Comparison of ENCODE assay signal across 14 cellular contexts in genomic region chr4:186806679-186807078, GRCh38.
DNase-seq lines count a peak whose midpoint lies in the region; ATAC-seq, FAIRE-seq and TF ChIP-seq lines count a peak whose summit lies in the region.
"Had no signal": no experiment of that assay in that cellular context is flagged by ENCODE, and none has a peak within 500 bp of the region (broad histone marks: within the 10 kb centered on the region; RNA-seq: fewer than 3 reads in every experiment).

No MANE protein-coding gene starts in this region.

- H3K27ac ChIP-seq in K562 (ENCODE audit: extremely low read depth, low read depth, low read length) (no peak overlapping the region), mesenchymal stem cell (ENCODE audit: low read length, poor library complexity, severe bottlenecking) (no peak overlapping the region), uterus (peak overlapping the region; percentile 33 to 46)

- H3K4me3 ChIP-seq in K562 (no peak overlapping the region), mesenchymal stem cell (ENCODE audit: insufficient read depth in 1 of 2, low read depth in 1 of 2, low read length in 2 of 2) (no peak overlapping the region), uterus (no peak overlapping the region), H7 (ENCODE audit: insufficient read depth, low read depth, low read length) (no peak overlapping the region)

- no peak for TF ChIP-seq RAD21 in K562 (CRISPR knock-in tag; conservative IDR thresholded peaks at IDR 0.05 in 1 of 2, IDR thresholded peaks at IDR 0.05 in 1 of 2)

- no peaks in the 10 kb centered on the region for H3K9me1 ChIP-seq in K562 (ENCODE audit: control insufficient read depth, insufficient read depth, low read length)

- H2BK12ac ChIP-seq in mesenchymal stem cell (ENCODE audit: low read length in 2 of 2): no peak overlapping the region

- H3K4me2 ChIP-seq in K562 (ENCODE audit: insufficient read depth, low read length) (peak overlapping the region; percentile 44; the same call in 1 of the 2 replicates), mesenchymal stem cell (ENCODE audit: low read length, poor library complexity, severe bottlenecking) (no peak overlapping the region)

- H3K18ac ChIP-seq in mesenchymal stem cell (ENCODE audit: low read depth in 1 of 2, low read length in 2 of 2): no peak overlapping the region

- WGBS in K562 (ENCODE audit: insufficient coverage, low coverage, missing lambda C conversion rate): 16% methylated on average over 2 of the region's 2 CpGs
- 69% methylated on average over 2 of the region's 2 CpGs for WGBS in mesenchymal stem cell

- TF ChIP-seq POLR2A in K562 (conservative IDR thresholded peaks at IDR 0.05) (no peak), uterus (IDR thresholded peaks at IDR 0.05) (no peak)

- H3K27me3 ChIP-seq in K562 (ENCODE audit: control insufficient read depth in 2 of 2, insufficient read depth in 2 of 2, low read length in 2 of 2): no peaks in the 10 kb centered on the region
- no peaks in the 10 kb centered on the region for H3K27me3 ChIP-seq in mesenchymal stem cell (ENCODE audit: control insufficient read depth in 1 of 2, insufficient read depth in 1 of 2, low read length in 2 of 2)
- H3K27me3 ChIP-seq in uterus: no peaks in the 10 kb centered on the region
- H3K27me3 ChIP-seq in H7 (ENCODE audit: control insufficient read depth, insufficient read depth, low read length): no peaks in the 10 kb centered on the region

- POLR2A ChIA-PET in HEK293T (lab: Yijun Ruan, JAX): interaction anchor here (0.9 kb wide), 1 partner anchor 23 kb away, joined by 3 read pairs; no protein-coding TSS in a partner anchor
- POLR2A ChIA-PET in K562 (lab: Yijun Ruan, JAX): interaction anchor here (0.5 to 1.3 kb wide), 3 partner anchors 10 to 1106 kb away, joined by 3 to 5 read pairs (median 3); no protein-coding TSS in a partner anchor
- POLR2A ChIA-PET in activated CD4-positive, alpha-beta T cell treated with anti-CD3 and anti-CD28 coated beads, Interleukin-2, amount 10 ng/mL, durations not matched to agents 7 days and 5 days (lab: Charles Lee): no interaction called here
- POLR2A ChIA-PET in activated CD4-positive, alpha-beta memory T cell treated with anti-CD3 and anti-CD28 coated beads for 36 hours (lab: Charles Lee): no interaction called here

- no peaks in the 10 kb centered on the region for H3K27me3 Mint-ChIP-seq in activated CD4-positive, alpha-beta T cell treated with anti-CD3 and anti-CD28 coated beads, Interleukin-2, amount 10 ng/mL, durations not matched to agents 7 days and 5 days
- no peaks in the 10 kb centered on the region for H3K27me3 Mint-ChIP-seq in activated CD4-positive, alpha-beta memory T cell treated with anti-CD3 and anti-CD28 coated beads for 36 hours
- H3K27me3 Mint-ChIP-seq: CD4-positive, CD25-positive, alpha-beta regulatory T cell had no signal

- no peak overlapping the region for H3K4me3 Mint-ChIP-seq in activated CD4-positive, alpha-beta T cell treated with anti-CD3 and anti-CD28 coated beads, Interleukin-2, amount 10 ng/mL, durations not matched to agents 7 days and 5 days
- no peak overlapping the region for H3K4me3 Mint-ChIP-seq in activated CD4-positive, alpha-beta memory T cell treated with anti-CD3 and anti-CD28 coated beads for 36 hours
- H3K4me3 Mint-ChIP-seq: CD4-positive, CD25-positive, alpha-beta regulatory T cell had no signal

- no peak overlapping the region for H4K8ac ChIP-seq in mesenchymal stem cell (ENCODE audit: low read length)

- no peaks in the 10 kb centered on the region for H3K9me3 Mint-ChIP-seq in activated CD4-positive, alpha-beta T cell treated with anti-CD3 and anti-CD28 coated beads, Interleukin-2, amount 10 ng/mL, durations not matched to agents 7 days and 5 days
- no peaks in the 10 kb centered on the region for H3K9me3 Mint-ChIP-seq in activated CD4-positive, alpha-beta memory T cell treated with anti-CD3 and anti-CD28 coated beads for 36 hours

- CTCF ChIA-PET in HEK293T (lab: Yijun Ruan, JAX) (no interaction called here), K562 (lab: Yijun Ruan, JAX; ENCODE audit: low intra/inter-chr PET ratio) (no interaction called here)
- CTCF ChIA-PET in activated CD4-positive, alpha-beta T cell treated with anti-CD3 and anti-CD28 coated beads, Interleukin-2, amount 10 ng/mL, durations not matched to agents 7 days and 5 days (lab: Charles Lee): interaction anchor here (0.6 kb wide), 1 partner anchor 300 kb away, joined by 4 read pairs; no protein-coding TSS in a partner anchor
- CTCF ChIA-PET in activated CD4-positive, alpha-beta memory T cell treated with anti-CD3 and anti-CD28 coated beads for 36 hours (lab: Charles Lee): no interaction called here

- H3K14ac ChIP-seq in mesenchymal stem cell (ENCODE audit: low read length in 2 of 2): no peak overlapping the region

- H2AFZ ChIP-seq in K562 (ENCODE audit: low read depth, low read length): peak overlapping the region; percentile 81
- no peak overlapping the region for H2AFZ ChIP-seq in mesenchymal stem cell (ENCODE audit: low read depth, low read length)

- no peak overlapping the region for H3K23ac ChIP-seq in mesenchymal stem cell (ENCODE audit: low read length in 2 of 2)

- H2BK5ac ChIP-seq in mesenchymal stem cell (ENCODE audit: low read depth, low read length, poor library complexity, severe bottlenecking): no peak overlapping the region

- intact Hi-C loops in K562 (cut with micrococcal nuclease) (no loop called here), uterus (cut with DNase I; ENCODE audit: low total_unique reads) (no loop called here)
- intact Hi-C loops in activated CD4-positive, alpha-beta memory T cell treated with anti-CD3 and anti-CD28 coated beads for 36 hours (cut with micrococcal nuclease): no loop called here

- H2BK120ac ChIP-seq in mesenchymal stem cell (ENCODE audit: low read depth, low read length): no peak overlapping the region

- H3K36me3 ChIP-seq in K562 (ENCODE audit: control insufficient read depth, insufficient read depth, low read length) (no peaks in the 10 kb centered on the region; the same call in 2 of the 3 replicates), mesenchymal stem cell (ENCODE audit: control insufficient read depth in 1 of 2, insufficient read depth in 2 of 2, low read depth in 1 of 2, low read length in 2 of 2) (no peaks in the 10 kb centered on the region), uterus (no peaks in the 10 kb centered on the region), H7 (replicated peaks; ENCODE audit: control insufficient read depth, insufficient read depth, low read length) (no peaks in the 10 kb centered on the region)

- H3K4me1 Mint-ChIP-seq in activated CD4-positive, alpha-beta T cell treated with anti-CD3 and anti-CD28 coated beads, Interleukin-2, amount 10 ng/mL, durations not matched to agents 7 days and 5 days: no peaks in the 10 kb centered on the region
- H3K4me1 Mint-ChIP-seq in activated CD4-positive, alpha-beta memory T cell treated with anti-CD3 and anti-CD28 coated beads for 36 hours (ENCODE audit: low read depth): no peaks in the 10 kb centered on the region
- H3K4me1 Mint-ChIP-seq: CD4-positive, CD25-positive, alpha-beta regulatory T cell had no signal

- no peak overlapping the region for H2BK15ac ChIP-seq in mesenchymal stem cell (ENCODE audit: low read depth, poor library complexity, severe bottlenecking)

- no peak overlapping the region for H3K4ac ChIP-seq in mesenchymal stem cell (ENCODE audit: low read depth in 1 of 2, low read length in 2 of 2)

- BruUV-seq in K562 (replicated peaks; lab: Mats Ljungman, UMichigan): no TSS peak

- H3K4me1 ChIP-seq in K562 (replicated peaks in 1 of 2; ENCODE audit: control insufficient read depth in 2 of 2, insufficient read depth in 2 of 2, low read length in 2 of 2) (peaks cover 3 to 11% of the 10 kb centered on the region in 2 experiments; a peak in 2 of 5 replicates), mesenchymal stem cell (ENCODE audit: control insufficient read depth, insufficient read depth, low read depth, low read length) (peaks cover 3% of the 10 kb centered on the region), uterus (peaks cover 0 to 8% of the 10 kb centered on the region in 2 donors)

- H3K79me2 ChIP-seq in K562 (ENCODE audit: control insufficient read depth, insufficient read depth, low read length): no peaks in the 10 kb centered on the region

- H4K20me1 ChIP-seq in K562 (replicated peaks; ENCODE audit: control insufficient read depth, insufficient read depth, low read length): no peaks in the 10 kb centered on the region

- H3K79me1 ChIP-seq in mesenchymal stem cell (replicated peaks; ENCODE audit: low read length, poor library complexity, severe bottlenecking): no peaks in the 10 kb centered on the region

- H3K9me3 ChIP-seq in K562 (replicated peaks; ENCODE audit: control insufficient read depth, insufficient read depth, low read depth, low read length): no peaks in the 10 kb centered on the region
- no peaks in the 10 kb centered on the region for H3K9me3 ChIP-seq in mesenchymal stem cell (ENCODE audit: control insufficient read depth, low read length)
- no peaks in the 10 kb centered on the region for H3K9me3 ChIP-seq in uterus
- H3K9me3 ChIP-seq: Caco-2 had no signal

- no peaks in the 10 kb centered on the region for H3K36me3 Mint-ChIP-seq in activated CD4-positive, alpha-beta T cell treated with anti-CD3 and anti-CD28 coated beads, Interleukin-2, amount 10 ng/mL, durations not matched to agents 7 days and 5 days (ENCODE audit: low read depth)
- no peaks in the 10 kb centered on the region for H3K36me3 Mint-ChIP-seq in activated CD4-positive, alpha-beta memory T cell treated with anti-CD3 and anti-CD28 coated beads for 36 hours
- H3K36me3 Mint-ChIP-seq: CD4-positive, CD25-positive, alpha-beta regulatory T cell had no signal

- in situ Hi-C loops in K562 (cut with MboI): no loop called here

- H2AK5ac ChIP-seq in mesenchymal stem cell (ENCODE audit: low read length, severe bottlenecking): no peak overlapping the region

- DNase-seq in HEK293T (ENCODE audit: extremely low spot score): no peak
- no peak for DNase-seq in K562 (ENCODE audit: extremely low read depth in 1 of 4, low spot score in 3 of 4)
- no peak for DNase-seq in mesenchymal stem cell
- no peak for DNase-seq in uterus
- no peak for DNase-seq in H7
- no peak for DNase-seq in activated CD4-positive, alpha-beta T cell treated with anti-CD3 and anti-CD28 coated beads, Interleukin-2, amount 10 ng/mL, durations not matched to agents 7 days and 5 days
- DNase-seq in activated CD4-positive, alpha-beta memory T cell treated with anti-CD3 and anti-CD28 coated beads for 36 hours: no peak
- DNase-seq: Caco-2; CD4-positive, CD25-positive, alpha-beta regulatory T cell; DMS53; NCI-H1105 treated with DMSO at 0.1 percent for 48 hours; NCI-H1930; NCI-H69; SHP77 treated with DMSO at 0.1 percent for 48 hours had no signal

- TF ChIP-seq CTCF in K562 (IDR thresholded peaks at IDR 0.05 in 2 of 3, conservative IDR thresholded peaks at IDR 0.05 in 1 of 3; ENCODE audit: insufficient read depth in 2 of 3, low read depth in 1 of 3, low read length in 3 of 3) (no peak), uterus (IDR thresholded peaks at IDR 0.05) (no peak)

- no peak overlapping the region for H4K91ac ChIP-seq in mesenchymal stem cell (ENCODE audit: low read length)

- no peak for ATAC-seq in K562

- peak; percentile 44 for FAIRE-seq in K562 (lab: Jason Lieb, UNC)

- no peak overlapping the region for H3K27ac Mint-ChIP-seq in activated CD4-positive, alpha-beta T cell treated with anti-CD3 and anti-CD28 coated beads, Interleukin-2, amount 10 ng/mL, durations not matched to agents 7 days and 5 days
- no peak overlapping the region for H3K27ac Mint-ChIP-seq in activated CD4-positive, alpha-beta memory T cell treated with anti-CD3 and anti-CD28 coated beads for 36 hours
- H3K27ac Mint-ChIP-seq: CD4-positive, CD25-positive, alpha-beta regulatory T cell had no signal

- H3K9ac ChIP-seq in K562 (ENCODE audit: insufficient read depth in 1 of 2, low read depth in 2 of 2, low read length in 2 of 2) (no peak overlapping the region), mesenchymal stem cell (ENCODE audit: low read length) (peak overlapping the region; percentile 49)

- no peak for TF ChIP-seq EP300 in K562 (IDR thresholded peaks at IDR 0.05; ENCODE audit: low read length)

Comparison
In these comparisons a context has a peak if more than half of its experiments do, and no peak if none do; other contexts are left out.
1. H3K27ac ChIP-seq: peak in uterus (2 of 2); none in K562 (single experiment) and mesenchymal stem cell (single experiment).
2. POLR2A ChIA-PET loops: an anchor here in HEK293T (0.9 kb wide) and K562 (0.5 to 1.3 kb wide); none called in activated CD4-positive, alpha-beta T cell treated with anti-CD3 and anti-CD28 coated beads, Interleukin-2, amount 10 ng/mL, durations not matched to agents 7 days and 5 days and activated CD4-positive, alpha-beta memory T cell treated with anti-CD3 and anti-CD28 coated beads for 36 hours.